1 cellular context compared by ENCODE assay signal in the genomic region with DNA sequence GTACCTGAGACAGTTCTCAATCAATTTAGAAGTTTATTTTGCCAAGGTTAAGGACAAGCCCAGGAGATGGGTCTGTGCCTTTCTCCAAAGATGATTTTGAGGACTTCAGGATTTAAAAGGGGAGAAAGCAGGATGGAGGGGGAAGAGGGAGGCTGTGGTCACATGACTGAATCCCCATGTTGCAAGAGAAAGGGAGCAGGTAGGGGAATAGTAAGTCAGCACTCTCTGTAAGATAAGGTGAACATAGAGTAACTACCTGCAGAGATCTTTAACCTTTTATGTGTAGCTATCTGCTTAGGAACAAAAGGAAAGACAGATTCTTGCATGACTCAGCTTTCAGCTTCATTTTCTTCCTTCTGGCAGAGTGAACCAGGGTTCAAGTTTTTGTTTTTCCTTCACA.
TF ChIP-seq lines count a peak whose summit lies in the region.

No MANE protein-coding gene starts in this region.

TF ChIP-seq in HCT116, 20 proteins besides CTCF, POLR2A, EP300 and RAD21:
- TF ChIP-seq POLR2AphosphoS5 (IDR thresholded peaks at IDR 0.05; ENCODE audit: low read depth, low read length), result no peak
- TF ChIP-seq, protein P1, sequence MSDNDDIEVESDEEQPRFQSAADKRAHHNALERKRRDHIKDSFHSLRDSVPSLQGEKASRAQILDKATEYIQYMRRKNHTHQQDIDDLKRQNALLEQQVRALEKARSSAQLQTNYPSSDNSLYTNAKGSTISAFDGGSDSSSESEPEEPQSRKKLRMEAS (IDR thresholded peaks at IDR 0.05), result no peak
